9 cellular contexts compared by ENCODE assay signal in the genomic region with DNA sequence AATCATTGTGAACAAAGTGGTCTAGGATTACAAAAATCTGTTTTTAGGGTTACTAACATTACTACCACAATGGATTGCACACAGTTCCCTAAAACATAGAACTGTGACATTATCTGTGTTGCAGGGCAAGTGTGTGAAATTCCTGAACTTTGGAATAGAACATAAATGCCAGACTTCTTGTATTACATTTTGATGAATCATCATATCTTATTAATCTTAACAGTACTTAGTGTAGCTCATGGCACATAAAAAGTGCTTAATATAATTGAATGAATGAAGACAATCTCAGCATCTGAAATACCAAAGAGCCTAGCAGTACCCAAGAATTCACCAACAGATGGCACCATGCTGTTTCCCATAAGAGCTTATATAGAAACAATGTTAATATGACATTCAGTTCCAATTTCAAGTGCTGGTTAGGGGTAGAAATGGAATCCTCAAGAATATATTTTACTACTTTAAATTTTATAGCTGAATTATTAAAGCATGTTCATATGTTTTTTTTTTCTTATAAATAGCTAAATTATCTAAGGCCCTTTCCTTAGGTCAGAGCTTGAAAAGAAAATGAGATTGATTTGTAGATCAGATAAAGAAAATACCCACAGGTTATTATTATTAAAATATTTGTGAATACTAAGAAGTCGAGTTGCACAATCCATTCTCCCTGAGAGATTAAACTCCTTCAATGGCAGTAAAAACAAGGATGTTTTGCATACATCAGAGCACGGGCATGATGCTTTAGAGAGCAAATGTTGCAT. TPM values are rescaled to one million over a fixed set of nuclear protein-coding genes. Genes with fewer than 3 reads are reported as not detected.
DNase-seq lines count a peak whose midpoint lies in the region; ATAC-seq and TF ChIP-seq lines count a peak whose summit lies in the region.
"Had no signal": no experiment of that assay in that cellular context is flagged by ENCODE, and none has a peak within 500 bp of the region (broad histone marks: within the 10 kb centered on the region; RNA-seq: fewer than 3 reads in every experiment).

No MANE protein-coding gene starts in this region.

- H3K9me2 ChIP-seq in OCI-LY7 (ENCODE audit: insufficient read depth, low read length), result no peaks in the 10 kb centered on the region

- no peaks in the 10 kb centered on the region for H4K20me1 ChIP-seq in OCI-LY7 (ENCODE audit: insufficient read depth, low read length)
- H4K20me1 ChIP-seq: BLaER1 had no signal

- H3K4me3 ChIP-seq in OCI-LY7 (ENCODE audit: low read depth, low read length, poor library complexity, severe bottlenecking) (no peak overlapping the region), epithelial cell of esophagus (ENCODE audit: low read length) (no peak overlapping the region)
- H3K4me3 ChIP-seq: BLaER1 had no signal

- H3K79me2 ChIP-seq in OCI-LY7 (ENCODE audit: insufficient read depth, low read depth, low read length), result no peaks in the 10 kb centered on the region

- H3K9me3 ChIP-seq in OCI-LY7 (ENCODE audit: low read length), result no peaks in the 10 kb centered on the region

- CTCF ChIA-PET in OCI-LY7 (lab: Charles Lee; ENCODE audit: unreplicated experiment), result no interaction called here

- no peak overlapping the region for H2AFZ ChIP-seq in OCI-LY7 (ENCODE audit: low read length)

- H3K36me3 ChIP-seq in OCI-LY7 (ENCODE audit: insufficient read depth, low read length), result no peaks in the 10 kb centered on the region
- H3K36me3 ChIP-seq: BLaER1 had no signal

- H3K4me2 ChIP-seq in OCI-LY7 (ENCODE audit: low read length), result no peak overlapping the region
- H3K4me2 ChIP-seq: BLaER1 had no signal

- DNase-seq in NCI-H2107 treated with DMSO at 0.1 percent for 48 hours (lab: John Stamatoyannopoulos, UW; ENCODE audit: unreplicated experiment) (peak; percentile 14), NCI-H2107 (lab: John Stamatoyannopoulos, UW) (no peak), OCI-LY7 (ENCODE audit: low spot score) (peak; percentile 63), epithelial cell of esophagus (ENCODE audit: low read depth) (peak; percentile 67), non-pigmented ciliary epithelial cell (ENCODE audit: low read depth) (peak; percentile 18), NCI-H2196 treated with DMSO at 0.1 percent for 48 hours (lab: John Stamatoyannopoulos, UW; ENCODE audit: unreplicated experiment) (no peak), mesenteric fat pad (ENCODE audit: low spot score) (no peak)

- intact Hi-C loops in OCI-LY7 (cut with micrococcal nuclease; ENCODE audit: unreplicated experiment), result loop anchor here (2.0 to 5.0 kb wide), 3 partner anchors 89 to 493 kb away; no protein-coding TSS in a partner anchor

- peak; percentile 76 for ATAC-seq in HG02678 (IDR thresholded peaks at IDR 0.05; ENCODE audit: unreplicated experiment)

- H3K4me1 ChIP-seq in OCI-LY7 (ENCODE audit: insufficient read depth, low read length, poor library complexity, severe bottlenecking), result no peaks in the 10 kb centered on the region
- H3K4me1 ChIP-seq: BLaER1 had no signal

- BruUV-seq in OCI-LY7 (replicated peaks; lab: Mats Ljungman, UMichigan), result no TSS peak

- TF ChIP-seq CTCF in OCI-LY7 (conservative IDR thresholded peaks at IDR 0.05; ENCODE audit: low read length) (peak; percentile 87), epithelial cell of esophagus (IDR thresholded peaks at IDR 0.05; ENCODE audit: insufficient read depth, low read depth, low read length, missing control alignments) (peak; percentile 64)

- no peak overlapping the region for H3K27ac ChIP-seq in OCI-LY7 (ENCODE audit: low read depth, low read length, poor library complexity, severe bottlenecking)
- H3K27ac ChIP-seq: BLaER1 had no signal

- POLR2A ChIA-PET in OCI-LY7 (lab: Charles Lee), result interaction anchor here (0.6 to 1.6 kb wide), 8 partner anchors 10 to 361 kb away, joined by 3 to 7 read pairs (median 4); no protein-coding TSS in a partner anchor

RNA-seq across cellular contexts. Expression of a gene that starts 25.8 kb away (rescaled TPM):
- not detected in 2 replicates for total RNA-seq in OCI-LY7 (2014; rRNA removed; shearing (Covaris generic))
- 0.37 and 0.38 TPM in 2 replicates for total RNA-seq in OCI-LY7 (2022)
- total RNA-seq in mesenteric fat pad, result 0.48 TPM

Comparison
In these comparisons a context has a peak if more than half of its experiments do, and no peak if none do; other contexts are left out.
1. DNase-seq: peak in NCI-H2107 treated with DMSO at 0.1 percent for 48 hours (single experiment), OCI-LY7 (single experiment), epithelial cell of esophagus (single experiment) and non-pigmented ciliary epithelial cell (single experiment); none in NCI-H2107 (single experiment), NCI-H2196 treated with DMSO at 0.1 percent for 48 hours (single experiment) and mesenteric fat pad (single experiment).